In genomic region chr2:241858206-241859016, GRCh38 we compare ENCODE assay signal across 8 cellular contexts. TPM values are rescaled to one million over a fixed set of nuclear protein-coding genes. Genes with fewer than 3 reads are reported as not detected.
DNase-seq lines count a peak whose midpoint lies in the region; TF ChIP-seq lines count a peak whose summit lies in the region.

Gene PDCD1 (minus strand): TSS chr2:241858894. CDS start chr2:241858838, 56 bp downstream.

- no peak for TF ChIP-seq CTCF in sigmoid colon (IDR thresholded peaks at IDR 0.05)

- intact Hi-C loops in CD4-positive, alpha-beta memory T cell (cut with micrococcal nuclease), result loop anchor here (1.0 to 5.0 kb wide), 3 partner anchors 14 to 96 kb away; no protein-coding TSS in a partner anchor
- intact Hi-C loops in sigmoid colon (cut with DNase I), result no loop called here

- H3K4me1 ChIP-seq in CD4-positive, alpha-beta memory T cell (ENCODE audit: insufficient read depth, low read length), result peaks cover 74% of the 10 kb centered on the region
- H3K4me1 ChIP-seq in esophagus (ENCODE audit: control insufficient read depth in 2 of 2, insufficient read depth in 2 of 2, low read length in 1 of 2) (peaks cover 3 to 13% of the 10 kb centered on the region in 2 donors), sigmoid colon (peaks cover 0 to 24% (median 15%) of the 10 kb centered on the region in 4 donors)

- TF ChIP-seq EP300 in sigmoid colon (IDR thresholded peaks at IDR 0.05), result no peak

- peak; percentile 48 to 75 (median 58) for DNase-seq in CD4-positive, alpha-beta memory T cell
- DNase-seq in H7, result peak; percentile 92
- DNase-seq in activated CD4-positive, alpha-beta T cell treated with anti-CD3 and anti-CD28 coated beads, Interleukin-2, amount 10 ng/mL, durations not matched to agents 7 days and 5 days, result peak; percentile 63
- peak; percentile 68 for DNase-seq in sigmoid colon
- DNase-seq in NCI-H146 treated with DMSO at 0.1 percent for 48 hours (lab: John Stamatoyannopoulos, UW; ENCODE audit: unreplicated experiment), result no peak
- no peak for DNase-seq in SW 1271 (lab: John Stamatoyannopoulos, UW)
- DNase-seq in DMS79 treated with DMSO at 0.1 percent for 48 hours (lab: John Stamatoyannopoulos, UW), result no peak

- H3K36me3 Mint-ChIP-seq in CD4-positive, alpha-beta memory T cell, result peaks cover 0 to 1% of the 10 kb centered on the region in 2 donors
- H3K36me3 Mint-ChIP-seq in activated CD4-positive, alpha-beta T cell treated with anti-CD3 and anti-CD28 coated beads, Interleukin-2, amount 10 ng/mL, durations not matched to agents 7 days and 5 days (ENCODE audit: low read depth), result no peaks in the 10 kb centered on the region

- peak within 1 kb of the TSS; percentile 58 to 68 for H3K4me3 ChIP-seq in CD4-positive, alpha-beta memory T cell (ENCODE audit: low read length in 2 of 2)
- H3K4me3 ChIP-seq in H7 (ENCODE audit: insufficient read depth, low read depth, low read length) (no peak within 1 kb of the TSS), esophagus (ENCODE audit: low read depth in 1 of 2, low read length in 2 of 2) (peak within 1 kb of the TSS in 1 of 2 donors; percentile 46), sigmoid colon (peak within 1 kb of the TSS in 2 of 4 donors; percentile 22 to 26)

- no peaks in the 10 kb centered on the region for H3K9me3 Mint-ChIP-seq in CD4-positive, alpha-beta memory T cell
- no peaks in the 10 kb centered on the region for H3K9me3 Mint-ChIP-seq in activated CD4-positive, alpha-beta T cell treated with anti-CD3 and anti-CD28 coated beads, Interleukin-2, amount 10 ng/mL, durations not matched to agents 7 days and 5 days

- H3K27me3 ChIP-seq in CD4-positive, alpha-beta memory T cell (ENCODE audit: insufficient read depth, low read length), result no peaks in the 10 kb centered on the region
- H3K27me3 ChIP-seq in H7 (ENCODE audit: control insufficient read depth, insufficient read depth, low read length) (no peaks in the 10 kb centered on the region), esophagus (ENCODE audit: control insufficient read depth in 1 of 2, insufficient read depth in 2 of 2, low read length in 2 of 2) (no peaks in the 10 kb centered on the region), sigmoid colon (peaks cover 0 to 37% (median 15%) of the 10 kb centered on the region in 3 donors)

- H3K27ac ChIP-seq in CD4-positive, alpha-beta memory T cell (ENCODE audit: low read depth, low read length), result peak within 1 kb of the TSS; percentile 64
- H3K27ac ChIP-seq in esophagus (ENCODE audit: low read depth in 2 of 2, low read length in 1 of 2), result peak within 1 kb of the TSS; percentile 68 to 69
- H3K27ac ChIP-seq in sigmoid colon, result peak within 1 kb of the TSS in 3 of 4 donors; percentile 49 to 79 (median 71)

- no peaks in the 10 kb centered on the region for H3K27me3 Mint-ChIP-seq in CD4-positive, alpha-beta memory T cell
- no peaks in the 10 kb centered on the region for H3K27me3 Mint-ChIP-seq in activated CD4-positive, alpha-beta T cell treated with anti-CD3 and anti-CD28 coated beads, Interleukin-2, amount 10 ng/mL, durations not matched to agents 7 days and 5 days

- CTCF ChIA-PET in CD4-positive, alpha-beta memory T cell (lab: Charles Lee; ENCODE audit: partially characterized antibody), result interaction anchor here (1.0 kb wide), 1 partner anchor 172 kb away, joined by 3 read pairs; the partner anchor contains the start of gene DTYMK
- CTCF ChIA-PET in activated CD4-positive, alpha-beta T cell treated with anti-CD3 and anti-CD28 coated beads, Interleukin-2, amount 10 ng/mL, durations not matched to agents 7 days and 5 days (lab: Charles Lee), result interaction anchor here (1.6 to 1.7 kb wide), 2 partner anchors 10 to 23 kb away, joined by 5 to 6 read pairs; no protein-coding TSS in a partner anchor

- H3K4me3 Mint-ChIP-seq in CD4-positive, alpha-beta memory T cell, result peak within 1 kb of the TSS; percentile 88 to 96 (median 90)
- H3K4me3 Mint-ChIP-seq in activated CD4-positive, alpha-beta T cell treated with anti-CD3 and anti-CD28 coated beads, Interleukin-2, amount 10 ng/mL, durations not matched to agents 7 days and 5 days, result peak within 1 kb of the TSS; percentile 62

- POLR2A ChIA-PET in CD4-positive, alpha-beta memory T cell (lab: Charles Lee; ENCODE audit: partially characterized antibody), result interaction anchor here (0.8 to 3.3 kb wide), 9 partner anchors 10 to 170 kb away, joined by 3 to 31 read pairs (median 11); partner anchors contain the start of genes D2HGDH, ING5 and RTP5
- POLR2A ChIA-PET in activated CD4-positive, alpha-beta T cell treated with anti-CD3 and anti-CD28 coated beads, Interleukin-2, amount 10 ng/mL, durations not matched to agents 7 days and 5 days (lab: Charles Lee), result no interaction called here

- no peak for TF ChIP-seq POLR2A in sigmoid colon (IDR thresholded peaks at IDR 0.05)

- no peaks in the 10 kb centered on the region for H3K9me3 ChIP-seq in CD4-positive, alpha-beta memory T cell (ENCODE audit: control insufficient read depth in 1 of 2, low read length in 2 of 2)
- H3K9me3 ChIP-seq in esophagus (ENCODE audit: control insufficient read depth in 2 of 2, insufficient read depth in 1 of 2, low read depth in 1 of 2, low read length in 1 of 2) (peaks cover 0 to 2% of the 10 kb centered on the region in 2 donors), sigmoid colon (no peaks in the 10 kb centered on the region)

- H3K4me1 Mint-ChIP-seq in CD4-positive, alpha-beta memory T cell, result peaks cover 29 to 67% (median 46%) of the 10 kb centered on the region in 4 donors
- peaks cover 38% of the 10 kb centered on the region for H3K4me1 Mint-ChIP-seq in activated CD4-positive, alpha-beta T cell treated with anti-CD3 and anti-CD28 coated beads, Interleukin-2, amount 10 ng/mL, durations not matched to agents 7 days and 5 days

- 47 to 54% methylated on average over 24 to 28 of the region's 28 CpGs for WGBS in esophagus, 2 donors
- 40 to 59% methylated on average over 28 of the region's 28 CpGs for WGBS in sigmoid colon, 2 donors

- H3K36me3 ChIP-seq in CD4-positive, alpha-beta memory T cell (ENCODE audit: insufficient read depth, low read length), result no peaks in the 10 kb centered on the region
- H3K36me3 ChIP-seq in H7 (replicated peaks; ENCODE audit: control insufficient read depth, insufficient read depth, low read length), result no peaks in the 10 kb centered on the region
- H3K36me3 ChIP-seq in esophagus (ENCODE audit: control insufficient read depth in 2 of 2, insufficient read depth in 2 of 2, low read length in 1 of 2), result no peaks in the 10 kb centered on the region
- H3K36me3 ChIP-seq in sigmoid colon, result no peaks in the 10 kb centered on the region

- peak within 1 kb of the TSS; percentile 92 to 98 (median 96) for H3K27ac Mint-ChIP-seq in CD4-positive, alpha-beta memory T cell
- peak within 1 kb of the TSS; percentile 90 for H3K27ac Mint-ChIP-seq in activated CD4-positive, alpha-beta T cell treated with anti-CD3 and anti-CD28 coated beads, Interleukin-2, amount 10 ng/mL, durations not matched to agents 7 days and 5 days

RNA-seq across cellular contexts. Expression of gene PDCD1, which starts in this region (rescaled TPM):
- 1 to 10 TPM; 5.9 to 6.2 TPM for total RNA-seq in CD4-positive, alpha-beta memory T cell
- polyA plus RNA-seq in CD4-positive, alpha-beta memory T cell, result 10 to 100 TPM in 1 of 2 donors, 1 to 10 TPM in 1; 5.2 to 12.4 TPM
- total RNA-seq in H7 (2014; rRNA removed; shearing (Covaris generic)), result 1.0 and 2.8 TPM in 2 replicates
- 1 to 10 TPM; 4.7 to 4.9 TPM for total RNA-seq in activated CD4-positive, alpha-beta T cell treated with anti-CD3 and anti-CD28 coated beads, Interleukin-2, amount 10 ng/mL, durations not matched to agents 7 days and 5 days
- polyA plus RNA-seq in esophagus (under 1 TPM; 0.54 to 0.73 TPM), sigmoid colon (1 to 10 TPM in 1 of 3 donors, not detected in 2; 3.2 TPM)
- total RNA-seq in sigmoid colon, result under 1 TPM in 3 of 4 donors, not detected in 1; 0.14 to 0.99 (median 0.36) TPM

Comparison
In these comparisons a context has a peak if more than half of its experiments do, and no peak if none do; other contexts are left out.
1. DNase-seq: peak in CD4-positive, alpha-beta memory T cell (5 of 5), H7 (single experiment), activated CD4-positive, alpha-beta T cell treated with anti-CD3 and anti-CD28 coated beads, Interleukin-2, amount 10 ng/mL, durations not matched to agents 7 days and 5 days (single experiment) and sigmoid colon (single experiment); none in NCI-H146 treated with DMSO at 0.1 percent for 48 hours (single experiment), SW 1271 (0 of 2) and DMS79 treated with DMSO at 0.1 percent for 48 hours (single experiment).
2. Peak in every context shown above with its lines, with median percentiles within 50 percentile points of each other: H3K27ac ChIP-seq.